12 cellular contexts compared by ENCODE assay signal in genomic region chr3:101781166-101781565, GRCh38. TPM values are rescaled to one million over a fixed set of nuclear protein-coding genes. Genes with fewer than 3 reads are reported as not detected.
DNase-seq lines count a peak whose midpoint lies in the region; ATAC-seq and TF ChIP-seq lines count a peak whose summit lies in the region.
"Had no signal": no experiment of that assay in that cellular context is flagged by ENCODE, and none has a peak within 500 bp of the region (broad histone marks: within the 10 kb centered on the region; RNA-seq: fewer than 3 reads in every experiment).

No MANE protein-coding gene starts in this region.

- DNase-seq in activated CD8-positive, alpha-beta memory T cell treated with anti-CD3 and anti-CD28 coated beads, Interleukin-2, amount 10 ng/mL, durations not matched to agents 7 days and 5 days, result no peak
- no peak for DNase-seq in activated CD8-positive, alpha-beta memory T cell treated with anti-CD3 and anti-CD28 coated beads, Interleukin-2, amount 50 U/mL, for 4 hours
- DNase-seq in Panc1 (ENCODE audit: low read depth, low spot score), result no peak
- DNase-seq in fibroblast of lung (ENCODE audit: low read depth in 2 of 2), result peak in 1 of 2 donors; percentile 18
- DNase-seq in stimulated activated CD4-positive, alpha-beta T cell treated with anti-CD3 and anti-CD28 coated beads, Interleukin-12 subunit alpha, Interleukin-12 subunit beta, amount 100 ng/mL, for 4 hours, result no peak
- no peak for DNase-seq in SHP77 (lab: John Stamatoyannopoulos, UW)
- DNase-seq in activated T-cell treated with anti-CD3 and anti-CD28 coated beads, Interleukin-2, amount 50 U/mL, for 4 hours, result no peak
- DNase-seq: activated T-cell treated with anti-CD3 and anti-CD28 coated beads for 4 hours, endodermal cell, left colon, NCI-H1436 treated with DMSO at 0.1 percent for 48 hours had no signal

- H3K36me3 ChIP-seq in Panc1 (ENCODE audit: control insufficient read depth, insufficient read depth, low read length), result 0 out of 2 replicates have a peak, but pooled peaks cover 3% of the 10 kb centered on the region
- H3K36me3 ChIP-seq in fibroblast of lung (ENCODE audit: control insufficient read depth, insufficient read depth, low read length), result peaks cover 7% of the 10 kb centered on the region
- peaks cover 30% of the 10 kb centered on the region for H3K36me3 ChIP-seq in skeletal muscle satellite cell (ENCODE audit: insufficient read depth, low read length)

- H3K4me1 Mint-ChIP-seq in activated CD8-positive, alpha-beta memory T cell treated with anti-CD3 and anti-CD28 coated beads, Interleukin-2, amount 10 ng/mL, durations not matched to agents 7 days and 5 days, result peaks cover 52% of the 10 kb centered on the region
- peaks cover 66% of the 10 kb centered on the region for H3K4me1 Mint-ChIP-seq in activated T-cell treated with anti-CD3 and anti-CD28 coated beads, Interleukin-2, amount 50 U/mL, for 4 hours (ENCODE audit: low read depth)
- H3K4me1 Mint-ChIP-seq: endodermal cell had no signal

- TF ChIP-seq CTCF in Panc1 (IDR thresholded peaks at IDR 0.05) (no peak), fibroblast of lung (conservative IDR thresholded peaks at IDR 0.05 in 1 of 2, IDR thresholded peaks at IDR 0.05 in 1 of 2; ENCODE audit: low read depth in 1 of 2, low read length in 2 of 2) (no peak)

- CTCF ChIA-PET in activated CD8-positive, alpha-beta memory T cell treated with anti-CD3 and anti-CD28 coated beads, Interleukin-2, amount 10 ng/mL, durations not matched to agents 7 days and 5 days (lab: Charles Lee), result no interaction called here
- CTCF ChIA-PET in Panc1 (lab: Charles Lee), result interaction anchor here (0.7 kb wide), 1 partner anchor 27 kb away, joined by 3 read pairs; no protein-coding TSS in a partner anchor

- peak overlapping the region; percentile 91 for H3K27ac ChIP-seq in Panc1 (ENCODE audit: low read length)
- H3K27ac ChIP-seq in fibroblast of lung (ENCODE audit: insufficient read depth, low read length), result no peak overlapping the region

- no peak overlapping the region for H2AFZ ChIP-seq in fibroblast of lung (ENCODE audit: low read length)

- H3K4me3 Mint-ChIP-seq in activated CD8-positive, alpha-beta memory T cell treated with anti-CD3 and anti-CD28 coated beads, Interleukin-2, amount 10 ng/mL, durations not matched to agents 7 days and 5 days, result peak overlapping the region; percentile 39
- H3K4me3 Mint-ChIP-seq in activated T-cell treated with anti-CD3 and anti-CD28 coated beads, Interleukin-2, amount 50 U/mL, for 4 hours, result no peak overlapping the region
- H3K4me3 Mint-ChIP-seq: endodermal cell had no signal

- H3K9me3 Mint-ChIP-seq in activated CD8-positive, alpha-beta memory T cell treated with anti-CD3 and anti-CD28 coated beads, Interleukin-2, amount 10 ng/mL, durations not matched to agents 7 days and 5 days (ENCODE audit: low read depth), result no peaks in the 10 kb centered on the region
- H3K9me3 Mint-ChIP-seq in activated T-cell treated with anti-CD3 and anti-CD28 coated beads, Interleukin-2, amount 50 U/mL, for 4 hours, result no peaks in the 10 kb centered on the region
- H3K9me3 Mint-ChIP-seq: endodermal cell had no signal

- no peaks in the 10 kb centered on the region for H3K27me3 Mint-ChIP-seq in activated CD8-positive, alpha-beta memory T cell treated with anti-CD3 and anti-CD28 coated beads, Interleukin-2, amount 10 ng/mL, durations not matched to agents 7 days and 5 days
- no peaks in the 10 kb centered on the region for H3K27me3 Mint-ChIP-seq in activated T-cell treated with anti-CD3 and anti-CD28 coated beads, Interleukin-2, amount 50 U/mL, for 4 hours (ENCODE audit: low read depth)

- peaks cover 32% of the 10 kb centered on the region for H3K36me3 Mint-ChIP-seq in activated CD8-positive, alpha-beta memory T cell treated with anti-CD3 and anti-CD28 coated beads, Interleukin-2, amount 10 ng/mL, durations not matched to agents 7 days and 5 days
- H3K36me3 Mint-ChIP-seq in activated T-cell treated with anti-CD3 and anti-CD28 coated beads, Interleukin-2, amount 50 U/mL, for 4 hours (ENCODE audit: insufficient read depth), result peaks cover 19% of the 10 kb centered on the region

- in situ Hi-C loops in Panc1 (cut with HindIII; ENCODE audit: low pct_unique_long_range_greater_than_20kb, low sequenced_read_pairs), result no loop called here

- no peaks in the 10 kb centered on the region for H3K9me3 ChIP-seq in Panc1 (ENCODE audit: control insufficient read depth, insufficient read depth, low read depth, low read length)
- no peaks in the 10 kb centered on the region for H3K9me3 ChIP-seq in fibroblast of lung (ENCODE audit: control insufficient read depth, insufficient read depth, low read depth, low read length)
- no peaks in the 10 kb centered on the region for H3K9me3 ChIP-seq in skeletal muscle satellite cell (replicated peaks; ENCODE audit: low read length)

- peaks cover 23% of the 10 kb centered on the region for H3K4me1 ChIP-seq in Panc1 (ENCODE audit: control insufficient read depth, insufficient read depth, low read length)
- H3K4me1 ChIP-seq in fibroblast of lung (ENCODE audit: control insufficient read depth, extremely low read depth, insufficient read depth, low read length), result peaks cover 5% of the 10 kb centered on the region
- peaks cover 29% of the 10 kb centered on the region for H3K4me1 ChIP-seq in skeletal muscle satellite cell (ENCODE audit: control insufficient read depth, insufficient read depth, low read length)

- intact Hi-C loops in Panc1 (cut with micrococcal nuclease; ENCODE audit: unreplicated experiment), result no loop called here

- no peak for ATAC-seq in activated CD8-positive, alpha-beta memory T cell treated with anti-CD3 and anti-CD28 coated beads, Interleukin-2, amount 10 ng/mL, durations not matched to agents 7 days and 5 days
- ATAC-seq in Panc1, result no peak
- no peak for ATAC-seq in activated T-cell treated with anti-CD3 and anti-CD28 coated beads, Interleukin-2, amount 50 U/mL, for 4 hours
- ATAC-seq: left colon had no signal

- H3K4me3 ChIP-seq in Panc1 (ENCODE audit: low read depth in 2 of 2, low read length in 2 of 2) (peak overlapping the region; percentile 70 to 76; a peak in 3 of 4 replicates), fibroblast of lung (replicated peaks in 1 of 4; ENCODE audit: control extremely low read depth in 1 of 4, insufficient read depth in 1 of 4, low read depth in 3 of 4, low read length in 4 of 4) (peak overlapping the region; percentile 7 to 86 (median 51)), skeletal muscle satellite cell (ENCODE audit: low read length) (peak overlapping the region; percentile 97)

- POLR2A ChIA-PET in Panc1 (lab: Charles Lee), result no interaction called here

- BruUV-seq in Panc1 (replicated peaks; lab: Mats Ljungman, UMichigan), result no TSS peak

- H3K27ac Mint-ChIP-seq in activated CD8-positive, alpha-beta memory T cell treated with anti-CD3 and anti-CD28 coated beads, Interleukin-2, amount 10 ng/mL, durations not matched to agents 7 days and 5 days, result no peak overlapping the region
- H3K27ac Mint-ChIP-seq: endodermal cell had no signal

- H3K9ac ChIP-seq in fibroblast of lung (ENCODE audit: insufficient read depth, low read length) (no peak overlapping the region), skeletal muscle satellite cell (ENCODE audit: low read depth, low read length) (peak overlapping the region; percentile 84)

- H3K27me3 ChIP-seq in Panc1 (ENCODE audit: control insufficient read depth, insufficient read depth, low read length), result no peaks in the 10 kb centered on the region
- no peaks in the 10 kb centered on the region for H3K27me3 ChIP-seq in fibroblast of lung (ENCODE audit: control insufficient read depth, insufficient read depth, low read length)
- H3K27me3 ChIP-seq in skeletal muscle satellite cell (ENCODE audit: control insufficient read depth, insufficient read depth, low read length), result no peaks in the 10 kb centered on the region

- no peaks in the 10 kb centered on the region for H4K20me1 ChIP-seq in fibroblast of lung (ENCODE audit: control insufficient read depth, extremely low read depth, insufficient read depth, low read length)

- H3K4me2 ChIP-seq in fibroblast of lung (ENCODE audit: extremely low read depth, insufficient read depth, low read length) (peak overlapping the region; percentile 70), skeletal muscle satellite cell (ENCODE audit: low read length) (peak overlapping the region; percentile 99)

- H3K79me2 ChIP-seq in fibroblast of lung (ENCODE audit: control insufficient read depth, insufficient read depth, low read length), result peaks cover 8% of the 10 kb centered on the region

RNA-seq across cellular contexts. Expression of gene NXPE3, which starts 2.2 kb away (rescaled TPM):
- 10 to 100 TPM; 19.6 to 20.4 TPM for total RNA-seq in activated CD8-positive, alpha-beta memory T cell treated with anti-CD3 and anti-CD28 coated beads, Interleukin-2, amount 10 ng/mL, durations not matched to agents 7 days and 5 days
- total RNA-seq in Panc1 (2021; ENCODE audit: unreplicated experiment) (30.4 TPM), fibroblast of lung (16.4 and 26.9 TPM in 2 replicates)
- 19.0 TPM for polyA plus RNA-seq in Panc1 (2012; ENCODE audit: insufficient read length)
- 27.9 and 32.5 TPM in 2 replicates for polyA plus RNA-seq in fibroblast of lung
- polyA plus RNA-seq in fibroblast of lung (2012), result 14.1 and 19.8 TPM in 2 replicates
- polyA minus RNA-seq in fibroblast of lung (ENCODE audit: low replicate concordance), result 30.7 and 33.7 TPM in 2 replicates
- 7.9 and 8.4 TPM in 2 replicates for total RNA-seq in skeletal muscle satellite cell (2012; rRNA removed)
- 10 to 100 TPM; 13.8 to 14.1 (median 13.8) TPM for total RNA-seq in activated T-cell treated with anti-CD3 and anti-CD28 coated beads, Interleukin-2, amount 50 U/mL, for 4 hours

RNA-seq across cellular contexts. Expression of gene CEP97, which starts 56.8 kb away (rescaled TPM):
- total RNA-seq in activated CD8-positive, alpha-beta memory T cell treated with anti-CD3 and anti-CD28 coated beads, Interleukin-2, amount 10 ng/mL, durations not matched to agents 7 days and 5 days, result 10 to 100 TPM; 22.5 TPM
- total RNA-seq in Panc1 (2021; ENCODE audit: unreplicated experiment) (17.4 TPM), fibroblast of lung (10.1 and 10.8 TPM in 2 replicates)
- polyA plus RNA-seq in Panc1 (2012; ENCODE audit: insufficient read length), result 8.5 TPM
- 2.0 and 2.7 TPM in 2 replicates for polyA plus RNA-seq in fibroblast of lung
- polyA plus RNA-seq in fibroblast of lung (2012), result 2.6 and 3.8 TPM in 2 replicates
- 4.7 and 7.2 TPM in 2 replicates for polyA minus RNA-seq in fibroblast of lung (ENCODE audit: low replicate concordance)
- total RNA-seq in skeletal muscle satellite cell (2012; rRNA removed), result 10.1 and 11.4 TPM in 2 replicates
- total RNA-seq in activated T-cell treated with anti-CD3 and anti-CD28 coated beads, Interleukin-2, amount 50 U/mL, for 4 hours, result 10 to 100 TPM; 11.8 to 14.1 (median 12.9) TPM
